Comparison of ENCODE assay signal across 32 cellular contexts in genomic region chr7:15606561-15606960, GRCh38. TPM values are rescaled to one million over a fixed set of nuclear protein-coding genes. Genes with fewer than 3 reads are reported as not detected.
"Had no signal": no experiment of that assay in that cellular context is flagged by ENCODE, and none has a peak within 500 bp of the region (broad histone marks: within the 10 kb centered on the region; RNA-seq: fewer than 3 reads in every experiment).

No MANE protein-coding gene starts in this region.

- H3K27me3 ChIP-seq: ascending aorta, breast epithelium, cardiac muscle cell, colonic mucosa, esophagus squamous epithelium, gastroesophageal sphincter, heart right ventricle had no signal

- H3K4me3 ChIP-seq: ascending aorta, breast epithelium, cardiac muscle cell, colonic mucosa, esophagus squamous epithelium, gastroesophageal sphincter, heart right ventricle had no signal

- DNase-seq: activated CD4-positive, alpha-beta memory T cell treated with anti-CD3 and anti-CD28 coated beads, Interleukin-2, amount 10 ng/mL, durations not matched to agents 7 days and 5 days; activated CD4-positive, alpha-beta T cell treated with anti-CD3 and anti-CD28 coated beads for 36 hours; activated CD4-positive, alpha-beta T cell treated with anti-CD3 and anti-CD28 coated beads, Interleukin-2, amount 10 ng/mL, durations not matched to agents 7 days and 5 days; activated CD4-positive, alpha-beta T cell treated with anti-CD3 and anti-CD28 coated beads, Interleukin-2, amount 50 U/mL, for 4 hours; activated CD4-positive, CD25-positive, alpha-beta regulatory T cell; activated CD4-positive, CD25-positive, alpha-beta regulatory T cell treated with anti-CD3 and anti-CD28 coated beads, Interleukin-2, amount 50 U/mL, for 72 hours; activated CD8-positive, alpha-beta memory T cell treated with anti-CD3 and anti-CD28 coated beads, Interleukin-2, amount 50 U/mL, for 48 hours; activated gamma-delta T cell; activated naive CD4-positive, alpha-beta T cell; activated naive CD4-positive, alpha-beta T cell treated with anti-CD3 and anti-CD28 coated beads, Interleukin-2, amount 10 ng/mL, durations not matched to agents 7 days and 5 days; activated naive CD8-positive, alpha-beta T cell treated with anti-CD3 and anti-CD28 coated beads, Interleukin-2, amount 10 ng/mL, durations not matched to agents 7 days and 5 days; activated T-cell treated with anti-CD3 and anti-CD28 coated beads for 4 hours; activated T-cell treated with anti-CD3 and anti-CD28 coated beads, Interleukin-2, amount 50 U/mL, for 24 hours; activated T-cell treated with anti-CD3 and anti-CD28 coated beads, Interleukin-2, amount 50 U/mL, for 72 hours; central memory CD4-positive, alpha-beta T cell; cerebellar nuclear complex; colonic mucosa; effector CD8-positive, alpha-beta T cell; esophagus squamous epithelium; foreskin melanocyte; heart right ventricle; T-helper 2 cell had no signal

- H3K27ac ChIP-seq: ascending aorta, breast epithelium, cardiac muscle cell, colonic mucosa, epithelial cell of prostate, esophagus squamous epithelium, gastroesophageal sphincter, heart right ventricle had no signal

- FAIRE-seq: endothelial cell of umbilical vein had no signal

- H3K4me1 ChIP-seq: ascending aorta, breast epithelium, colonic mucosa, esophagus squamous epithelium, gastroesophageal sphincter, heart right ventricle had no signal

- ATAC-seq: activated CD4-positive, alpha-beta T cell treated with anti-CD3 and anti-CD28 coated beads for 36 hours; activated naive CD4-positive, alpha-beta T cell treated with anti-CD3 and anti-CD28 coated beads, Interleukin-2, amount 50 U/mL, for 72 hours; activated T-cell treated with anti-CD3 and anti-CD28 coated beads, Interleukin-2, amount 50 U/mL, for 72 hours; gastroesophageal sphincter; heart right ventricle had no signal

- H3K9me3 ChIP-seq: ascending aorta, breast epithelium, colonic mucosa, esophagus squamous epithelium, gastroesophageal sphincter had no signal

- H3K36me3 ChIP-seq: ascending aorta, breast epithelium, cardiac muscle cell, colonic mucosa, esophagus squamous epithelium, gastroesophageal sphincter had no signal

RNA-seq across cellular contexts. Expression of gene AGMO, which starts 44.7 kb away (rescaled TPM):
- total RNA-seq: activated CD4-positive, alpha-beta memory T cell treated with anti-CD3 and anti-CD28 coated beads, Interleukin-2, amount 10 ng/mL, durations not matched to agents 7 days and 5 days; activated CD4-positive, alpha-beta T cell treated with anti-CD3 and anti-CD28 coated beads for 36 hours; activated CD4-positive, alpha-beta T cell treated with anti-CD3 and anti-CD28 coated beads, Interleukin-2, amount 10 ng/mL, durations not matched to agents 7 days and 5 days; activated naive CD4-positive, alpha-beta T cell treated with anti-CD3 and anti-CD28 coated beads, Interleukin-2, amount 50 U/mL, for 72 hours; activated naive CD8-positive, alpha-beta T cell treated with anti-CD3 and anti-CD28 coated beads, Interleukin-2, amount 10 ng/mL, durations not matched to agents 7 days and 5 days; activated T-cell treated with anti-CD3 and anti-CD28 coated beads, Interleukin-2, amount 50 U/mL, for 72 hours; ascending aorta; cardiac muscle cell; fibroblast of lung; fibroblast of villous mesenchyme; glomerular endothelial cell had no signal
